ENCODE assay signal across 9 cellular contexts in the genomic region with DNA sequence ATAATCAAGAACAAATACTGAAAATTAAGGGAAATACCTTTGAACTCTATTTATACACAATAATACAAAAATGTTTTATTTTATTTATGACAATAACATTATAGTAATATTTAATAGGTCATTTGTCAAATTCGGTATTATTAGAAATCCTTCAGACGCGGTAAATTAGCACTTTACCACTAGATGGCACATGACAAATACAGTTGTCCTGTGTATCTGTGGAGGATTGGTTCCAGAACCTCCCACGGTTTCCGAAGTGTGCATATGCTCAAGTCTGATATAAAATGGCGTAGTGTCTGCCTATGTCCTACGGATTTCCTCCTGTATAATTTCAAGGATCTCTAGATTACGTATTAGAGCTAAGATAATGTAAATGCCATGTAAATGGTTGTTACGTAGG. TPM values are rescaled to one million over a fixed set of nuclear protein-coding genes. Genes with fewer than 3 reads are reported as not detected.
DNase-seq lines count a peak whose midpoint lies in the region; ATAC-seq and TF ChIP-seq lines count a peak whose summit lies in the region.
"Had no signal": no experiment of that assay in that cellular context is flagged by ENCODE, and none has a peak within 500 bp of the region (broad histone marks: within the 10 kb centered on the region; RNA-seq: fewer than 3 reads in every experiment).

No MANE protein-coding gene starts in this region.

- intact Hi-C loops in cardiac septum (cut with DNase I), result no loop called here
- intact Hi-C loops in esophagus squamous epithelium (cut with DNase I), result no loop called here
- intact Hi-C loops in tibial artery (cut with DNase I; ENCODE audit: low total_unique reads), result loop anchor here (5.0 kb wide), 1 partner anchor 36 kb away; no protein-coding TSS in a partner anchor

- 18 to 32% methylated on average over 9 of the region's 9 CpGs for WGBS in esophagus squamous epithelium, 2 donors

- no peak for TF ChIP-seq POLR2A in esophagus squamous epithelium (IDR thresholded peaks at IDR 0.05)

- H3K4me1 ChIP-seq in cardiac muscle cell (ENCODE audit: low read depth) (no peaks in the 10 kb centered on the region), esophagus squamous epithelium (no peaks in the 10 kb centered on the region), tibial artery (no peaks in the 10 kb centered on the region)
- H3K4me1 ChIP-seq: SJSA1 had no signal

- H3K4me3 ChIP-seq in cardiac muscle cell (no peak overlapping the region), esophagus squamous epithelium (no peak overlapping the region), tibial artery (no peak overlapping the region)
- H3K4me3 ChIP-seq: SJSA1 had no signal

- DNase-seq in cardiac muscle cell (ENCODE audit: low read depth in 1 of 2, low spot score in 1 of 2), result peak; percentile 12 to 68
- no peak for DNase-seq in cardiac septum (ENCODE audit: low spot score)
- DNase-seq in NAMALWA (ENCODE audit: low spot score), result peak; percentile 30
- DNase-seq in esophagus squamous epithelium (lab: John Stamatoyannopoulos, UW), result no peak
- DNase-seq in tibial artery, result no peak
- no peak for DNase-seq in activated CD8-positive, alpha-beta memory T cell treated with anti-CD3 and anti-CD28 coated beads for 24 hours

- no peak overlapping the region for H3K27ac ChIP-seq in cardiac muscle cell
- H3K27ac ChIP-seq in esophagus squamous epithelium, result no peak overlapping the region
- H3K27ac ChIP-seq in tibial artery, result no peak overlapping the region
- H3K27ac ChIP-seq: SJSA1 had no signal

- H3K27me3 ChIP-seq in cardiac muscle cell (no peaks in the 10 kb centered on the region), esophagus squamous epithelium (no peaks in the 10 kb centered on the region), tibial artery (no peaks in the 10 kb centered on the region)
- H3K27me3 ChIP-seq: SJSA1 had no signal

- ATAC-seq in HG03354 (IDR thresholded peaks at IDR 0.05; ENCODE audit: poor library complexity, severe bottlenecking, unreplicated experiment) (no peak), GM21447 (IDR thresholded peaks at IDR 0.05; ENCODE audit: unreplicated experiment) (no peak)

- TF ChIP-seq CTCF in cardiac muscle cell (IDR thresholded peaks at IDR 0.05; ENCODE audit: low read depth, low read length), result peak; percentile 46
- TF ChIP-seq CTCF in esophagus squamous epithelium (IDR thresholded peaks at IDR 0.05), result peak in 4 of 6 experiments; percentile 18 to 36 (median 30)
- peak; percentile 26 to 42 for TF ChIP-seq CTCF in tibial artery (IDR thresholded peaks at IDR 0.05)

- H3K36me3 ChIP-seq in cardiac muscle cell (no peaks in the 10 kb centered on the region), esophagus squamous epithelium (no peaks in the 10 kb centered on the region), tibial artery (no peaks in the 10 kb centered on the region)
- H3K36me3 ChIP-seq: SJSA1 had no signal

- H3K9me3 ChIP-seq in cardiac muscle cell (ENCODE audit: low read depth) (no peaks in the 10 kb centered on the region), esophagus squamous epithelium (no peaks in the 10 kb centered on the region), tibial artery (no peaks in the 10 kb centered on the region)
- H3K9me3 ChIP-seq: SJSA1 had no signal

RNA-seq across cellular contexts. Expression of gene LINC00632, which starts 8.1 kb away (rescaled TPM):
- total RNA-seq in cardiac muscle cell, result 9.4 TPM in 2 replicates
- 6.3 and 6.5 TPM in 2 replicates for polyA plus RNA-seq in cardiac muscle cell
- total RNA-seq in cardiac septum, result 191 TPM
- 10 to 100 TPM in 1 of 4 donors, 1 to 10 TPM in 2, under 1 TPM in 1; 0.83 to 17.0 (median 4.0) TPM for total RNA-seq in esophagus squamous epithelium
- total RNA-seq: SJSA1 had no signal

Comparison
In these comparisons a context has a peak if more than half of its experiments do, and no peak if none do; other contexts are left out.
1. DNase-seq: peak in cardiac muscle cell (2 of 2) and NAMALWA (single experiment); none in cardiac septum (single experiment), esophagus squamous epithelium (single experiment), tibial artery (0 of 2) and activated CD8-positive, alpha-beta memory T cell treated with anti-CD3 and anti-CD28 coated beads for 24 hours (single experiment).
2. RNA of gene LINC00632, which starts 8.1 kb away (total RNA-seq): 191 TPM in cardiac septum (single experiment); 9.4 TPM in cardiac muscle cell and 0.83 to 17.0 TPM in esophagus squamous epithelium; every median in the first group is over 10 times any median in the second.
3. Peak in every context shown above with its lines, with median percentiles within 50 percentile points of each other: CTCF ChIP-seq.